ENCODE assay signal across 10 cellular contexts in genomic region chr2:33015421-33016142, GRCh38.
A peak's percentile ranks its signal among the peaks of the same experiment; 100 is the strongest.
DNase-seq lines count a peak whose midpoint lies in the region; TF ChIP-seq lines count a peak whose summit lies in the region.
"Had no signal": no experiment of that assay in that cellular context is flagged by ENCODE, and none has a peak within 500 bp of the region (broad histone marks: within the 10 kb centered on the region; RNA-seq: fewer than 3 reads in every experiment).

No MANE protein-coding gene starts in this region.

- no peaks in the 10 kb centered on the region for H3K79me2 ChIP-seq in smooth muscle cell (ENCODE audit: low read depth)

- peaks cover 54% of the 10 kb centered on the region for H3K4me1 ChIP-seq in left ventricle myocardium inferior
- peaks cover 14% of the 10 kb centered on the region for H3K4me1 ChIP-seq in smooth muscle cell (ENCODE audit: low read depth)

- no peak overlapping the region for H2AFZ ChIP-seq in smooth muscle cell (ENCODE audit: low read depth)

- no peak overlapping the region for H3K4me3 ChIP-seq in left ventricle myocardium inferior
- no peak overlapping the region for H3K4me3 ChIP-seq in smooth muscle cell

- H3K36me3 ChIP-seq in left ventricle myocardium inferior, result no peaks in the 10 kb centered on the region
- no peaks in the 10 kb centered on the region for H3K36me3 ChIP-seq in smooth muscle cell (ENCODE audit: low read depth)

- WGBS in smooth muscle cell (ENCODE audit: low lambda C conversion rate), result 30% methylated on average over 4 of the region's 4 CpGs

- H3K27ac ChIP-seq in left ventricle myocardium inferior (replicated peaks), result peak overlapping the region; percentile 84
- peak overlapping the region; percentile 76 for H3K27ac ChIP-seq in smooth muscle cell (ENCODE audit: low read depth)

- H3F3A ChIP-seq in smooth muscle cell (ENCODE audit: low read depth), result peaks cover 9% of the 10 kb centered on the region

- DNase-seq in HCEC 1CT, result peak; percentile 90
- DNase-seq in astrocyte of the hippocampus (ENCODE audit: low read depth, low spot score), result peak; percentile 42
- no peak for DNase-seq in left ventricle myocardium inferior
- no peak for DNase-seq in smooth muscle cell (lab: John Stamatoyannopoulos, UW; ENCODE audit: unreplicated experiment)
- DNase-seq in posterior vena cava (ENCODE audit: low spot score), result no peak
- no peak for DNase-seq in NCI-H526 treated with DMSO at 0.1 percent for 48 hours (lab: John Stamatoyannopoulos, UW)
- DNase-seq in middle frontal gyrus (ENCODE audit: extremely low spot score, low spot score), result no peak
- DNase-seq in NCI-H526 (lab: John Stamatoyannopoulos, UW), result no peak
- DNase-seq: activated naive CD4-positive, alpha-beta T cell treated with anti-CD3 and anti-CD28 coated beads for 36 hours; NCI-H187 treated with DMSO at 0.1 percent for 48 hours had no signal

- H3K9ac ChIP-seq in smooth muscle cell (ENCODE audit: low read depth), result no peak overlapping the region

- H3K4me2 ChIP-seq in smooth muscle cell, result no peak overlapping the region

- intact Hi-C loops in left ventricle myocardium inferior (cut with micrococcal nuclease), result no loop called here
- intact Hi-C loops in posterior vena cava (cut with DNase I), result no loop called here

- no peak for TF ChIP-seq CTCF in left ventricle myocardium inferior (IDR thresholded peaks at IDR 0.05; ENCODE audit: borderline replicate concordance)
- no peak for TF ChIP-seq CTCF in smooth muscle cell (IDR thresholded peaks at IDR 0.05; ENCODE audit: borderline replicate concordance, insufficient read depth, poor library complexity, severe bottlenecking)

- H4K20me1 ChIP-seq in smooth muscle cell (ENCODE audit: low read depth), result no peaks in the 10 kb centered on the region

- no peaks in the 10 kb centered on the region for H3K27me3 ChIP-seq in left ventricle myocardium inferior (ENCODE audit: low read depth)
- no peaks in the 10 kb centered on the region for H3K27me3 ChIP-seq in smooth muscle cell (ENCODE audit: low read depth)

- no peaks in the 10 kb centered on the region for H3K9me3 ChIP-seq in left ventricle myocardium inferior (replicated peaks)
- H3K9me3 ChIP-seq in smooth muscle cell (replicated peaks; ENCODE audit: low read depth), result no peaks in the 10 kb centered on the region

Comparison
In these comparisons a context has a peak if more than half of its experiments do, and no peak if none do; other contexts are left out.
1. DNase-seq: peak in HCEC 1CT (single experiment) and astrocyte of the hippocampus (single experiment); none in left ventricle myocardium inferior (single experiment), smooth muscle cell (single experiment), posterior vena cava (single experiment), NCI-H526 treated with DMSO at 0.1 percent for 48 hours (single experiment), middle frontal gyrus (single experiment) and NCI-H526 (0 of 2).